Comparison of ENCODE assay signal across 25 cellular contexts in genomic region chr17:79044462-79044861, GRCh38. TPM values are rescaled to one million over a fixed set of nuclear protein-coding genes. Genes with fewer than 3 reads are reported as not detected.
"Had no signal": no experiment of that assay in that cellular context is flagged by ENCODE, and none has a peak within 500 bp of the region (broad histone marks: within the 10 kb centered on the region; RNA-seq: fewer than 3 reads in every experiment).

No MANE protein-coding gene starts in this region.

- H3K27ac ChIP-seq: adrenal gland, breast epithelium, Peyer's patch, RWPE1, SJCRH30, VCaP had no signal

- H3K36me3 Mint-ChIP-seq: activated CD4-positive, alpha-beta memory T cell treated with anti-CD3 and anti-CD28 coated beads for 36 hours; activated naive CD8-positive, alpha-beta T cell treated with anti-CD3 and anti-CD28 coated beads, Interleukin-2, amount 10 ng/mL, durations not matched to agents 7 days and 5 days had no signal

- H3K27ac Mint-ChIP-seq: activated CD4-positive, alpha-beta memory T cell treated with anti-CD3 and anti-CD28 coated beads for 36 hours; activated CD4-positive, alpha-beta T cell treated with anti-CD3 and anti-CD28 coated beads, Interleukin-2, amount 10 ng/mL, durations not matched to agents 7 days and 5 days; activated naive CD8-positive, alpha-beta T cell treated with anti-CD3 and anti-CD28 coated beads, Interleukin-2, amount 10 ng/mL, durations not matched to agents 7 days and 5 days; activated T-helper 17 cell treated with anti-CD3 and anti-CD28 coated beads, Interleukin-2, amount 50 U/mL, for 72 hours had no signal

- H3K4me3 Mint-ChIP-seq: activated CD4-positive, alpha-beta memory T cell treated with anti-CD3 and anti-CD28 coated beads for 36 hours; activated CD4-positive, alpha-beta T cell treated with anti-CD3 and anti-CD28 coated beads, Interleukin-2, amount 10 ng/mL, durations not matched to agents 7 days and 5 days; activated naive CD8-positive, alpha-beta T cell treated with anti-CD3 and anti-CD28 coated beads, Interleukin-2, amount 10 ng/mL, durations not matched to agents 7 days and 5 days; activated T-helper 17 cell treated with anti-CD3 and anti-CD28 coated beads, Interleukin-2, amount 50 U/mL, for 72 hours had no signal

- H3K36me3 ChIP-seq: breast epithelium, Peyer's patch had no signal

- H3K27me3 ChIP-seq: adrenal gland, breast epithelium, Peyer's patch, SJCRH30 had no signal

- H3K9me3 ChIP-seq: adrenal gland, breast epithelium, Peyer's patch, SJCRH30, SK-N-SH had no signal

- H3K27me3 Mint-ChIP-seq: activated CD4-positive, alpha-beta T cell treated with anti-CD3 and anti-CD28 coated beads, Interleukin-2, amount 10 ng/mL, durations not matched to agents 7 days and 5 days; activated naive CD8-positive, alpha-beta T cell treated with anti-CD3 and anti-CD28 coated beads, Interleukin-2, amount 10 ng/mL, durations not matched to agents 7 days and 5 days had no signal

- DNase-seq: activated CD4-positive, alpha-beta memory T cell treated with anti-CD3 and anti-CD28 coated beads for 36 hours; activated CD4-positive, alpha-beta T cell treated with anti-CD3 and anti-CD28 coated beads, Interleukin-2, amount 10 ng/mL, durations not matched to agents 7 days and 5 days; activated CD4-positive, CD25-positive, alpha-beta regulatory T cell; activated naive CD4-positive, alpha-beta T cell treated with anti-CD3 and anti-CD28 coated beads, Interleukin-2, amount 50 U/mL, for 16 hours; activated naive CD8-positive, alpha-beta T cell treated with anti-CD3 and anti-CD28 coated beads, Interleukin-2, amount 10 ng/mL, durations not matched to agents 7 days and 5 days; activated T-cell treated with anti-CD3 and anti-CD28 coated beads for 4 hours; activated T-cell treated with anti-CD3 and anti-CD28 coated beads, Interleukin-2, amount 50 U/mL, for 48 hours; anterior cingulate cortex; IMR-90; KBM-7; NCI-H1048; NCI-H2081; NCI-H446; NCI-H524; Right ventricle myocardium superior; SJCRH30; SK-N-SH; T-helper 1 cell had no signal

- H3K4me3 ChIP-seq: adrenal gland, breast epithelium, Peyer's patch, SJCRH30 had no signal

- ATAC-seq: activated T-helper 17 cell treated with anti-CD3 and anti-CD28 coated beads, Interleukin-2, amount 50 U/mL, for 72 hours had no signal

- H3K4me1 Mint-ChIP-seq: activated CD4-positive, alpha-beta T cell treated with anti-CD3 and anti-CD28 coated beads, Interleukin-2, amount 10 ng/mL, durations not matched to agents 7 days and 5 days had no signal

- H3K9me3 Mint-ChIP-seq: activated CD4-positive, alpha-beta memory T cell treated with anti-CD3 and anti-CD28 coated beads for 36 hours; activated T-helper 17 cell treated with anti-CD3 and anti-CD28 coated beads, Interleukin-2, amount 50 U/mL, for 72 hours had no signal

- H3K4me1 ChIP-seq: breast epithelium had no signal

RNA-seq across cellular contexts. Expression of gene C1QTNF1, which starts 20.5 kb away (rescaled TPM):
- total RNA-seq: activated CD4-positive, alpha-beta T cell treated with anti-CD3 and anti-CD28 coated beads, Interleukin-2, amount 10 ng/mL, durations not matched to agents 7 days and 5 days; activated naive CD8-positive, alpha-beta T cell treated with anti-CD3 and anti-CD28 coated beads, Interleukin-2, amount 10 ng/mL, durations not matched to agents 7 days and 5 days; activated T-helper 17 cell treated with anti-CD3 and anti-CD28 coated beads, Interleukin-2, amount 50 U/mL, for 72 hours; T-helper 2 cell treated with Interferon-gamma antibody and Interleukin-4, amounts not matched to agents 100 ng/mL and 5 ng/mL, for 36 hours had no signal
